Comparison of ENCODE assay signal across 1 cellular context in genomic region chr2:110083162-110083561, GRCh38. TPM values are rescaled to one million over a fixed set of nuclear protein-coding genes. Genes with fewer than 3 reads are reported as not detected.
"Had no signal": no experiment of that assay in that cellular context is flagged by ENCODE, and none has a peak within 500 bp of the region (broad histone marks: within the 10 kb centered on the region; RNA-seq: fewer than 3 reads in every experiment).

No MANE protein-coding gene starts in this region.

RNA-seq across cellular contexts. Expression of gene MALL, which starts 32.5 kb away (rescaled TPM):
- polyA plus RNA-seq: GM12878 had no signal
